8 cellular contexts compared by ENCODE assay signal in genomic region chr11:68328374-68329091, GRCh38. TPM values are rescaled to one million over a fixed set of nuclear protein-coding genes. Genes with fewer than 3 reads are reported as not detected.
DNase-seq lines count a peak whose midpoint lies in the region; TF ChIP-seq lines count a peak whose summit lies in the region.

No MANE protein-coding gene starts in this region.

- H3K9me3 ChIP-seq in liver (ENCODE audit: control insufficient read depth in 4 of 4, low read length in 3 of 4) (no peaks in the 10 kb centered on the region), tibial nerve (no peaks in the 10 kb centered on the region)

- DNase-seq in activated CD8-positive, alpha-beta memory T cell treated with anti-CD3 and anti-CD28 coated beads, Interleukin-2, amount 50 U/mL, for 4 hours = peak; percentile 38
- DNase-seq in activated CD8-positive, alpha-beta memory T cell treated with anti-CD3 and anti-CD28 coated beads, Interleukin-2, amount 50 U/mL, for 48 hours = no peak
- no peak for DNase-seq in tibial nerve (ENCODE audit: low spot score in 2 of 2)
- DNase-seq in NCI-H446 (lab: John Stamatoyannopoulos, UW) = no peak
- no peak for DNase-seq in NK-92 treated with Interleukin-12 subunit alpha and Interleukin-12 subunit beta, amount 100 ng/mL, for 24 hours (lab: John Stamatoyannopoulos, UW)
- DNase-seq in GM13977 (ENCODE audit: low spot score) = no peak

- peak overlapping the region; percentile 92 for H3K27ac ChIP-seq in angular gyrus (ENCODE audit: low read depth, low read length)
- peak overlapping the region; percentile 55 to 84 for H3K27ac ChIP-seq in liver (ENCODE audit: low read depth in 1 of 2, low read length in 2 of 2)
- H3K27ac ChIP-seq in tibial nerve = peak overlapping the region in 3 of 4 donors; percentile 1 to 78 (median 68)

- H3K4me3 ChIP-seq in liver (ENCODE audit: low read depth in 1 of 3, low read length in 3 of 3) (no peak overlapping the region), tibial nerve (no peak overlapping the region)

- in situ Hi-C loops in GM13977 (cut with MboI; ENCODE audit: low pct_unique_long_range_greater_than_20kb, low sequenced_read_pairs, unreplicated experiment) = no loop called here

- peak in 1 of 2 donors; percentile 5 for TF ChIP-seq RAD21 in liver (IDR thresholded peaks at IDR 0.05)

- peak in 1 of 2 donors; percentile 67 for TF ChIP-seq EP300 in tibial nerve (IDR thresholded peaks at IDR 0.05)

- TF ChIP-seq CTCF in liver (IDR thresholded peaks at IDR 0.05; ENCODE audit: low read depth, low read length, missing input control) = no peak
- TF ChIP-seq CTCF in tibial nerve (IDR thresholded peaks at IDR 0.05) = no peak
- TF ChIP-seq CTCF in GM13977 (IDR thresholded peaks at IDR 0.05; ENCODE audit: extremely low read depth, insufficient read depth, missing control alignments) = no peak

- WGBS in liver = 48% methylated on average over 25 of the region's 25 CpGs
- WGBS in tibial nerve, 2 donors = 26 to 28% methylated on average over 25 of the region's 25 CpGs

- H3K27me3 ChIP-seq in liver (ENCODE audit: control insufficient read depth in 4 of 4, insufficient read depth in 4 of 4, low read length in 3 of 4) (no peaks in the 10 kb centered on the region), tibial nerve (no peaks in the 10 kb centered on the region)

- no peaks in the 10 kb centered on the region for H3K36me3 ChIP-seq in liver (ENCODE audit: control insufficient read depth in 4 of 4, insufficient read depth in 3 of 4, low read depth in 1 of 4, low read length in 3 of 4)
- H3K36me3 ChIP-seq in tibial nerve = no peaks in the 10 kb centered on the region

- peaks cover 54 to 98% (median 87%) of the 10 kb centered on the region in 4 donors for H3K4me1 ChIP-seq in liver (ENCODE audit: control insufficient read depth in 4 of 4, insufficient read depth in 4 of 4, low read length in 3 of 4)
- H3K4me1 ChIP-seq in tibial nerve = peaks cover 4 to 95% (median 52%) of the 10 kb centered on the region in 4 donors

- TF ChIP-seq POLR2A in tibial nerve (IDR thresholded peaks at IDR 0.05) = no peak

- no peak overlapping the region for H3K9ac ChIP-seq in liver (ENCODE audit: low read depth in 1 of 2, low read length in 2 of 2)

TF ChIP-seq in liver, 16 proteins besides CTCF, POLR2A, EP300 and RAD21:
- TF ChIP-seq EGR1 (IDR thresholded peaks at IDR 0.05; ENCODE audit: low read depth in 2 of 2) (peak; percentile 14 to 20), FOXA1 (IDR thresholded peaks at IDR 0.05) (no peak), HNF4G (IDR thresholded peaks at IDR 0.05) (no peak), GABPA (IDR thresholded peaks at IDR 0.05 in 1 of 2, conservative IDR thresholded peaks at IDR 0.05 in 1 of 2) (no peak), RXRA (IDR thresholded peaks at IDR 0.05) (no peak), ZBTB33 (IDR thresholded peaks at IDR 0.05) (no peak), ATF3 (IDR thresholded peaks at IDR 0.05) (no peak), YY1 (IDR thresholded peaks at IDR 0.05) (no peak), JUND (IDR thresholded peaks at IDR 0.05) (no peak), REST (IDR thresholded peaks at IDR 0.05) (no peak), SP1 (IDR thresholded peaks at IDR 0.05) (peak; percentile 34), FOXA2 (IDR thresholded peaks at IDR 0.05) (no peak), NR2F2 (IDR thresholded peaks at IDR 0.05) (peak; percentile 74), MAX (IDR thresholded peaks at IDR 0.05) (peak; percentile 46), TAF1 (conservative IDR thresholded peaks at IDR 0.05) (no peak), HNF4A (conservative IDR thresholded peaks at IDR 0.05) (peak in 1 of 2 donors; percentile 0)

RNA-seq across cellular contexts. Expression of gene LRP5, which starts 16.1 kb away (rescaled TPM):
- total RNA-seq in liver (10 to 100 TPM; 53.8 to 99.3 TPM), tibial nerve (10 to 100 TPM; 22.3 to 43.2 (median 33.8) TPM)
- 10 to 100 TPM; 48.9 to 88.8 TPM for polyA plus RNA-seq in liver

RNA-seq across cellular contexts. Expression of gene C11orf24, which starts 56.8 kb away (rescaled TPM):
- 10 to 100 TPM in 1 of 2 donors, 1 to 10 TPM in 1; 7.8 to 39.8 TPM for total RNA-seq in liver
- polyA plus RNA-seq in liver = 10 to 100 TPM; 24.2 to 50.3 TPM
- total RNA-seq in tibial nerve = 10 to 100 TPM; 33.3 to 59.4 (median 41.2) TPM
